13 cellular contexts compared by ENCODE assay signal in the genomic region with DNA sequence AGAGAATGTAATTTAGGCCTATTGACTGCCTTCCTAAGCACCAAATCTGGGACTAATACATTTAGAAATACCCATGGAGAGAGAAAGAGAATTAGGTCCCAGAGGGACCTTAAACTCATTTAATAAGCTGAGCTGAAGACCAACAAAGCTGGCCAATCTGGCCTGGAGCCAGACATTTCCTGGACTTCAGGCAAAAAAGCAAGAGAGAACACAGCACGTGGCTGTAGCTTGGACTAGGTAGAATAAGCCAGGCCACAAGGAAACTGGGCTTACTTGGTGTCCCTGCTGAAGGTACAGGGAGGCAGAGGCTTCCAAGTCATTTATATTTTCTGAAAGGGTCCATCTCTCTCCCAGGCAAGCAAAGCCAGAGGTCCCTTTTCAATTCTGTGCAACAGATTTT.
A peak's percentile ranks its signal among the peaks of the same experiment; 100 is the strongest.
DNase-seq lines count a peak whose midpoint lies in the region; TF ChIP-seq lines count a peak whose summit lies in the region.
"Had no signal": no experiment of that assay in that cellular context is flagged by ENCODE, and none has a peak within 500 bp of the region (broad histone marks: within the 10 kb centered on the region; RNA-seq: fewer than 3 reads in every experiment).

No MANE protein-coding gene starts in this region.

- no peaks in the 10 kb centered on the region for H3K4me1 Mint-ChIP-seq in T-helper 2 cell treated with Interferon-gamma antibody and Interleukin-4, amounts not matched to agents 5 μg/mL and 100 μg/mL, for 36 hours (ENCODE audit: low read depth)
- H3K4me1 Mint-ChIP-seq: stimulated activated naive CD8-positive, alpha-beta T cell treated with anti-CD3 and anti-CD28 coated beads, Interleukin-15, amount 100 ng/mL, for 72 hours had no signal

- no peaks in the 10 kb centered on the region for H3K27me3 ChIP-seq in thyroid gland
- H3K27me3 ChIP-seq in neuronal stem cell (ENCODE audit: control insufficient read depth in 3 of 3, insufficient read depth in 3 of 3, low read depth in 1 of 3, low read length in 3 of 3), result no peaks in the 10 kb centered on the region

- H3K36me3 ChIP-seq in thyroid gland (no peaks in the 10 kb centered on the region), neuronal stem cell (replicated peaks in 1 of 2; ENCODE audit: control insufficient read depth in 2 of 2, insufficient read depth in 2 of 2, low read length in 2 of 2) (no peaks in the 10 kb centered on the region)

- no peak overlapping the region for H2AFZ ChIP-seq in neuronal stem cell (ENCODE audit: low read length)

- no peak overlapping the region for H4K8ac ChIP-seq in neuronal stem cell (ENCODE audit: low read depth, low read length)

- no peak overlapping the region for H2BK120ac ChIP-seq in neuronal stem cell (ENCODE audit: low read depth, low read length)

- TF ChIP-seq CTCF in thyroid gland (IDR thresholded peaks at IDR 0.05), result no peak

- H3K4me1 ChIP-seq in thyroid gland, result no peaks in the 10 kb centered on the region
- H3K4me1 ChIP-seq in neuronal stem cell (ENCODE audit: control insufficient read depth in 2 of 2, insufficient read depth in 1 of 2, low read depth in 1 of 2, low read length in 2 of 2), result no peaks in the 10 kb centered on the region

- H2BK5ac ChIP-seq in neuronal stem cell (ENCODE audit: low read length), result no peak overlapping the region

- no peaks in the 10 kb centered on the region for H3K9me3 ChIP-seq in thyroid gland
- H3K9me3 ChIP-seq in neuronal stem cell (replicated peaks in 1 of 2; ENCODE audit: control insufficient read depth in 2 of 2, insufficient read depth in 1 of 2, low read depth in 1 of 2, low read length in 2 of 2), result no peaks in the 10 kb centered on the region

- H3K23ac ChIP-seq in neuronal stem cell (ENCODE audit: low read depth, low read length, poor library complexity), result no peak overlapping the region

- no peak overlapping the region for H3K4me2 ChIP-seq in neuronal stem cell (ENCODE audit: insufficient read depth, low read length, poor library complexity, severe bottlenecking)

- H3K36me3 Mint-ChIP-seq in T-helper 2 cell treated with Interferon-gamma antibody and Interleukin-4, amounts not matched to agents 5 μg/mL and 100 μg/mL, for 36 hours (ENCODE audit: low read depth), result no peaks in the 10 kb centered on the region

- H3K14ac ChIP-seq in neuronal stem cell (ENCODE audit: low read length), result no peak overlapping the region

- no peak overlapping the region for H3K4me3 Mint-ChIP-seq in T-helper 2 cell treated with Interferon-gamma antibody and Interleukin-4, amounts not matched to agents 5 μg/mL and 100 μg/mL, for 36 hours
- H3K4me3 Mint-ChIP-seq: neural crest cell; stimulated activated naive CD8-positive, alpha-beta T cell treated with anti-CD3 and anti-CD28 coated beads, Interleukin-15, amount 100 ng/mL, for 72 hours had no signal

- H3K18ac ChIP-seq in neuronal stem cell (ENCODE audit: low read length), result no peak overlapping the region

- TF ChIP-seq POLR2A in thyroid gland (IDR thresholded peaks at IDR 0.05), result no peak

- DNase-seq in DMS153 (lab: John Stamatoyannopoulos, UW), result peak; percentile 8
- no peak for DNase-seq in DMS153 treated with DMSO at 0.1 percent for 48 hours (lab: John Stamatoyannopoulos, UW; ENCODE audit: unreplicated experiment)
- peak; percentile 9 to 23 for DNase-seq in dermis microvascular lymphatic vessel endothelial cell (ENCODE audit: low read depth in 2 of 2)
- DNase-seq in iris pigment epithelial cell (ENCODE audit: low read depth), result peak; percentile 9
- peak; percentile 82 to 87 for DNase-seq in thyroid gland
- DNase-seq in KG1 (lab: John Stamatoyannopoulos, UW), result no peak
- no peak for DNase-seq in T-helper 2 cell treated with Interferon-gamma antibody and Interleukin-4, amounts not matched to agents 5 μg/mL and 100 μg/mL, for 36 hours (ENCODE audit: low spot score)
- no peak for DNase-seq in neuronal stem cell (ENCODE audit: low spot score)
- DNase-seq: activated CD8-positive, alpha-beta memory T cell treated with anti-CD3 and anti-CD28 coated beads, Interleukin-2, amount 50 U/mL, for 4 hours; islet precursor cell; NCI-H2227 treated with DMSO at 0.1 percent for 48 hours; stimulated activated naive CD8-positive, alpha-beta T cell treated with anti-CD3 and anti-CD28 coated beads, Interleukin-15, amount 100 ng/mL, for 72 hours had no signal

- intact Hi-C loops in thyroid gland (cut with DNase I), result no loop called here

- H4K91ac ChIP-seq in neuronal stem cell (ENCODE audit: low read depth, low read length, poor library complexity), result no peak overlapping the region

- H2BK15ac ChIP-seq in neuronal stem cell (ENCODE audit: low read length), result no peak overlapping the region

- no peaks in the 10 kb centered on the region for H3K9me3 Mint-ChIP-seq in T-helper 2 cell treated with Interferon-gamma antibody and Interleukin-4, amounts not matched to agents 5 μg/mL and 100 μg/mL, for 36 hours
- H3K9me3 Mint-ChIP-seq: neural crest cell; stimulated activated naive CD8-positive, alpha-beta T cell treated with anti-CD3 and anti-CD28 coated beads, Interleukin-15, amount 100 ng/mL, for 72 hours had no signal

- peaks cover 15% of the 10 kb centered on the region for H3K27me3 Mint-ChIP-seq in T-helper 2 cell treated with Interferon-gamma antibody and Interleukin-4, amounts not matched to agents 5 μg/mL and 100 μg/mL, for 36 hours (ENCODE audit: low read depth)

- H3K4ac ChIP-seq in neuronal stem cell (ENCODE audit: low read length), result no peak overlapping the region

- no peak overlapping the region for H3K27ac Mint-ChIP-seq in T-helper 2 cell treated with Interferon-gamma antibody and Interleukin-4, amounts not matched to agents 5 μg/mL and 100 μg/mL, for 36 hours
- H3K27ac Mint-ChIP-seq: stimulated activated naive CD8-positive, alpha-beta T cell treated with anti-CD3 and anti-CD28 coated beads, Interleukin-15, amount 100 ng/mL, for 72 hours had no signal

- no peak overlapping the region for H2BK12ac ChIP-seq in neuronal stem cell (ENCODE audit: low read length)

- H3K27ac ChIP-seq in thyroid gland, result no peak overlapping the region
- no peak overlapping the region for H3K27ac ChIP-seq in neuronal stem cell (replicated peaks; ENCODE audit: low read length)

- no peak overlapping the region for H2AK5ac ChIP-seq in neuronal stem cell (ENCODE audit: low read depth, low read length)

- no peak overlapping the region for H3K4me3 ChIP-seq in thyroid gland (replicated peaks in 1 of 3)
- H3K4me3 ChIP-seq in neuronal stem cell (ENCODE audit: low read length in 2 of 2), result no peak overlapping the region

- H3K9ac ChIP-seq in neuronal stem cell (ENCODE audit: low read depth, low read length, poor library complexity), result no peak overlapping the region

- H3K79me1 ChIP-seq in neuronal stem cell (ENCODE audit: low read depth, low read length), result no peaks in the 10 kb centered on the region

- WGBS in thyroid gland, 2 donors, result 5% methylated on average over 1 of the region's 1 CpG
- WGBS in neuronal stem cell (ENCODE audit: extremely low coverage in 2 of 2, insufficient read length in 2 of 2, insufficient replicate concordance in 1 of 2), 2 donors, result no CpG with 5 or more reads among the region's 1 CpG

Comparison
In these comparisons a context has a peak if more than half of its experiments do, and no peak if none do; other contexts are left out.
1. DNase-seq: peak in DMS153 (single experiment), dermis microvascular lymphatic vessel endothelial cell (2 of 2), iris pigment epithelial cell (single experiment) and thyroid gland (2 of 2); none in DMS153 treated with DMSO at 0.1 percent for 48 hours (single experiment), KG1 (single experiment), T-helper 2 cell treated with Interferon-gamma antibody and Interleukin-4, amounts not matched to agents 5 μg/mL and 100 μg/mL, for 36 hours (single experiment) and neuronal stem cell (single experiment).